In the genomic region with DNA sequence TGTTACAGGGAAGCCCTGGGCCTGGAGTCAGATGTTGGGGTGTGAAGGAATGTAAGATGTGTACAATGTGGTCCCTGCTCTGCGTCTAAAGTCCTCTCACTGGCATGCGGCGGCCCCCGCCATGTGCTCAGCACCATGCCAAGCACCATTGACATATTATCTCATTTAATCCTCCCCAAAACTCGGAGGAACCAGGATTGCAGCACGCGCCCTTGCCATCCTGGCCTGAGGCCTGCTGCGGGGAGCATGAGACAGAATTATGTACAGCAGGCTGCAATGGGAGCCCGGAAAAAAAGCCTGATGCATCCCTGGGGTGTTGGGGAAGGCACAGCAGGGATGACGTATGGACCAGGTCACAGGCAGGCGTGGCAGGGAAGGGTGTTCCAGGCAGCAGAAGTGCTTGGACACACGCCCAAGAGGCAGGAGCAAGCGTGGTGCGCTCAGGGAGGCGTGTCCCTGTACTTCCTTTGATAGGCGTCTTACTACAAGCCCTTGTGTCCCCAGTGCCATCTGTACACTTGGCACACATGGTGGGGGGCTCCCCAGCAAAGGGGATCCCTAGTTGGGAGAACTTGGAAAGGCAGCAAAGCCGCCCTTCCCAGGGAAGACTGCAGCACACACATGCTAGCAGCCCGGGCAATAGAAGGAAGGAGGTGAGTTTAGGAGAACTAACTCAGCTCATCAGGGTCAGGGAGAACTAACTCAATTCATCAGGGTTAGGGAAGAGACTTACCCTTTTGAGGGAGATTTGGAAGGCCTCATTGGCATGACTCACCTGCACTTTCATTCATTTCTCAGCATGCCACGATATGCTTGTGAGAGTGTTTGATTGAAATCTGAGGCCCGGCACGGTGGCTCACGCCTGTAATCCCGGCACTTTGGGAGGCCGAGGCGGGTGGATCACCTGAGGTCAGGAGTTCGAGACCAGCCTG, we compare ENCODE assay signal across 10 cellular contexts. TPM values are rescaled to one million over a fixed set of nuclear protein-coding genes. Genes with fewer than 3 reads are reported as not detected.
DNase-seq lines count a peak whose midpoint lies in the region; ATAC-seq and TF ChIP-seq lines count a peak whose summit lies in the region.
"Had no signal": no experiment of that assay in that cellular context is flagged by ENCODE, and none has a peak within 500 bp of the region (broad histone marks: within the 10 kb centered on the region; RNA-seq: fewer than 3 reads in every experiment).

No MANE protein-coding gene starts in this region.

- TF ChIP-seq CTCF in tibial nerve (IDR thresholded peaks at IDR 0.05), result no peak

- peak overlapping the region; percentile 54 for H3K27ac ChIP-seq in angular gyrus (ENCODE audit: low read depth, low read length)
- peak overlapping the region in 3 of 4 donors; percentile 5 to 87 (median 36) for H3K27ac ChIP-seq in tibial nerve

- H3K9me3 ChIP-seq in tibial nerve, result no peaks in the 10 kb centered on the region

- no peaks in the 10 kb centered on the region for H3K27me3 ChIP-seq in tibial nerve

- peak in 1 of 2 donors; percentile 64 for TF ChIP-seq EP300 in tibial nerve (IDR thresholded peaks at IDR 0.05)

- TF ChIP-seq POLR2A in tibial nerve (IDR thresholded peaks at IDR 0.05), result no peak

- WGBS in tibial nerve, 2 donors, result 70 to 74% methylated on average over 24 of the region's 26 CpGs

- ATAC-seq in GM19452 (IDR thresholded peaks at IDR 0.05; ENCODE audit: unreplicated experiment) (no peak), HG03342 (IDR thresholded peaks at IDR 0.05; ENCODE audit: unreplicated experiment) (no peak), GM21390 (IDR thresholded peaks at IDR 0.05; ENCODE audit: unreplicated experiment) (no peak), HG03571 (IDR thresholded peaks at IDR 0.05; ENCODE audit: unreplicated experiment) (no peak)

- H3K4me3 ChIP-seq in tibial nerve, result no peak overlapping the region

- H3K36me3 ChIP-seq in tibial nerve, result no peaks in the 10 kb centered on the region

- H3K4me1 ChIP-seq in tibial nerve, result peaks cover 0 to 42% (median 18%) of the 10 kb centered on the region in 4 donors

- DNase-seq in HT-29 (ENCODE audit: low spot score) (peak; percentile 7), inferior parietal cortex (ENCODE audit: extremely low spot score) (peak; percentile 17), tibial nerve (ENCODE audit: low spot score in 2 of 2) (peak; percentile 34 to 47)
- DNase-seq: NCI-H1105 treated with DMSO at 0.1 percent for 48 hours, T-helper 9 cell had no signal

RNA-seq across cellular contexts. Expression of a gene that starts 3.5 kb away (rescaled TPM):
- total RNA-seq in HT-29 (2014; rRNA removed; shearing (Covaris generic)), result 4.0 and 4.4 TPM in 2 replicates
- 10 to 100 TPM; 14.4 to 30.3 (median 17.7) TPM for total RNA-seq in tibial nerve

RNA-seq across cellular contexts. Expression of a gene that starts 40.7 kb away (rescaled TPM):
- total RNA-seq in HT-29 (2014; rRNA removed; shearing (Covaris generic)), result 0.31 and 1.6 TPM in 2 replicates
- total RNA-seq in tibial nerve, result 1 to 10 TPM in 1 of 4 donors, not detected in 3; 2.5 TPM

RNA-seq across cellular contexts. Expression of a gene that starts 54.8 kb away (rescaled TPM):
- 16.6 and 19.8 TPM in 2 replicates for total RNA-seq in HT-29 (2014; rRNA removed; shearing (Covaris generic))
- total RNA-seq in tibial nerve, result 1 to 10 TPM in 1 of 4 donors, under 1 TPM in 1, not detected in 2; 0.59 to 1.2 TPM
